Comparison of ENCODE assay signal across 8 cellular contexts in the genomic region with DNA sequence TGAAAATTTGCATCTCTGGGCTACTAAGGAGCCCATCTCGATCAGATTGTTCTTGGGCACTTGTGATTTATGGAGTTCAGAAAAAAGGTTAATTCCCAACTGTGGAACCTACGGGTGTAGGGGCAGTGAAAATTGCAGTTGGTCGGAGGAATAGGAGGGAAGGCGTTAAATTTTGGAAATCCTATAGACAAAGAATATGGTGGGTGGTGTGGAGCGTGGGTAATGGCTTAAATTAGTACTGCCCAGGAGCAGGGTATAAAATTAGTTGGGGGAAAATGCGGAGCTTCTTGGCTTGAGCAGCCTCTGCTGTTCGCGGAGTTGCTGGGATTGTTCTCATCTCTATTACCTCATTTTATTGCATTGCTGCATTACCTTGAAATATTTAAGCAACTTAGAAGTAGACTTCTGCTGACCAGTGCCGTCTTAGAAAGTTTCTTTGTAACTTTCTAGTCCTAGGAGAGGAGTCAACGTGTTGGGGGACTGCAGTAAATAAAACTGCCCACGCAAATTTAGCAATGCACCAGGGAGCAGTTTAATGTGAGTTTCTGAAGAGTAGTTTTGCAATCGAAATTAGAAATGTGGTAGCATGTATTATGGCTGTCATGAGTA. TPM values are rescaled to one million over a fixed set of nuclear protein-coding genes. Genes with fewer than 3 reads are reported as not detected.
DNase-seq lines count a peak whose midpoint lies in the region; ATAC-seq and TF ChIP-seq lines count a peak whose summit lies in the region.

No MANE protein-coding gene starts in this region.

- DNase-seq in cardiac muscle cell (ENCODE audit: low read depth in 1 of 2, low spot score in 1 of 2), result peak; percentile 50 to 72
- DNase-seq in Right ventricle myocardium inferior (ENCODE audit: missing footprints), result no peak
- DNase-seq in SK-N-MC (ENCODE audit: low read depth, low spot score), result no peak
- peak in 1 of 2 donors; percentile 19 for DNase-seq in memory B cell (ENCODE audit: low spot score in 2 of 2)

- H3K36me3 Mint-ChIP-seq in memory B cell, result peaks cover 22% of the 10 kb centered on the region

- intact Hi-C loops in Right ventricle myocardium inferior (cut with DNase I), result loop anchor here (2.0 to 5.0 kb wide), 2 partner anchors 55 to 75 kb away; no protein-coding TSS in a partner anchor

- H3K27me3 Mint-ChIP-seq in memory B cell, result no peaks in the 10 kb centered on the region

- H3K27ac ChIP-seq in cardiac muscle cell (peak overlapping the region; percentile 95), SK-N-MC (no peak overlapping the region), cingulate gyrus (ENCODE audit: low read depth, low read length) (peak overlapping the region; percentile 72), urinary bladder (ENCODE audit: low read depth) (peak overlapping the region; percentile 44)

- peak; percentile 16 for TF ChIP-seq CTCF in cardiac muscle cell (IDR thresholded peaks at IDR 0.05; ENCODE audit: low read depth, low read length)

- H3K9me3 Mint-ChIP-seq in memory B cell, result no peaks in the 10 kb centered on the region

- H3K27me3 ChIP-seq in cardiac muscle cell, result no peaks in the 10 kb centered on the region

- H3K27ac Mint-ChIP-seq in memory B cell, result peak overlapping the region; percentile 95

- H3K36me3 ChIP-seq in cardiac muscle cell, result peaks cover 28% of the 10 kb centered on the region
- H3K36me3 ChIP-seq in SK-N-MC (ENCODE audit: insufficient read depth, low read length), result no peaks in the 10 kb centered on the region
- no peaks in the 10 kb centered on the region for H3K36me3 ChIP-seq in urinary bladder (ENCODE audit: insufficient read depth)

- H3K9me3 ChIP-seq in cardiac muscle cell (ENCODE audit: low read depth) (no peaks in the 10 kb centered on the region), SK-N-MC (ENCODE audit: low read depth, low read length) (no peaks in the 10 kb centered on the region)

- peak overlapping the region; percentile 61 for H3K9ac ChIP-seq in SK-N-MC (ENCODE audit: insufficient read length)

- under 1% methylated on average over 12 of the region's 12 CpGs for WGBS in urinary bladder

- H3K4me1 Mint-ChIP-seq in memory B cell, result peaks cover 50% of the 10 kb centered on the region

- peak overlapping the region; percentile 95 for H3K4me3 Mint-ChIP-seq in memory B cell

- H3K4me1 ChIP-seq in cardiac muscle cell (ENCODE audit: low read depth), result peaks cover 7% of the 10 kb centered on the region
- no peaks in the 10 kb centered on the region for H3K4me1 ChIP-seq in urinary bladder (ENCODE audit: insufficient read depth)

- ATAC-seq in Right ventricle myocardium inferior (no peak), memory B cell (ENCODE audit: low read depth) (peak; percentile 27), GM18868 (IDR thresholded peaks at IDR 0.05; ENCODE audit: unreplicated experiment) (no peak), GM21515 (IDR thresholded peaks at IDR 0.05; ENCODE audit: unreplicated experiment) (no peak)

- H3K4me3 ChIP-seq in cardiac muscle cell, result peak overlapping the region; percentile 93
- peak overlapping the region; percentile 89 for H3K4me3 ChIP-seq in SK-N-MC
- peak overlapping the region; percentile 57 for H3K4me3 ChIP-seq in urinary bladder (ENCODE audit: low read depth, low read length)

RNA-seq across cellular contexts. Expression of a gene that starts 0.5 kb away (rescaled TPM):
- 58.6 and 62.2 TPM in 2 replicates for total RNA-seq in cardiac muscle cell
- polyA plus RNA-seq in cardiac muscle cell, result 58.1 and 59.1 TPM in 2 replicates
- total RNA-seq in Right ventricle myocardium inferior, result 58.5 TPM
- total RNA-seq in urinary bladder, result 32.6 TPM
- polyA plus RNA-seq in urinary bladder, result 61.1 TPM

Comparison
In these comparisons a context has a peak if more than half of its experiments do, and no peak if none do; other contexts are left out.
1. DNase-seq: peak in cardiac muscle cell (2 of 2); none in Right ventricle myocardium inferior (single experiment) and SK-N-MC (single experiment).
2. Peak in every context shown above with its lines, with median percentiles within 50 percentile points of each other: H3K4me3 ChIP-seq.